ENCODE assay signal across 14 cellular contexts in genomic region chr2:241772063-241772499, GRCh38. TPM values are rescaled to one million over a fixed set of nuclear protein-coding genes. Genes with fewer than 3 reads are reported as not detected.
A peak's percentile ranks its signal among the peaks of the same experiment; 100 is the strongest.
DNase-seq lines count a peak whose midpoint lies in the region; ATAC-seq lines count a peak whose summit lies in the region.
"Had no signal": no experiment of that assay in that cellular context is flagged by ENCODE, and none has a peak within 500 bp of the region (broad histone marks: within the 10 kb centered on the region; RNA-seq: fewer than 3 reads in every experiment).

No MANE protein-coding gene starts in this region.

- H2AFZ ChIP-seq in mesenchymal stem cell (ENCODE audit: low read depth, low read length): no peak overlapping the region

- CTCF ChIA-PET in CD8-positive, alpha-beta memory T cell (lab: Charles Lee): interaction anchor here (1.5 kb wide), 1 partner anchor 107 kb away, joined by 4 read pairs; no protein-coding TSS in a partner anchor

- ATAC-seq in HG02763 (IDR thresholded peaks at IDR 0.05; ENCODE audit: unreplicated experiment): no peak
- no peak for ATAC-seq in GM18511 (IDR thresholded peaks at IDR 0.05; ENCODE audit: unreplicated experiment)

- no peaks in the 10 kb centered on the region for H3K9me3 ChIP-seq in CD8-positive, alpha-beta memory T cell (ENCODE audit: low read length)
- H3K9me3 ChIP-seq in HUES64 (ENCODE audit: insufficient read depth, low read depth, low read length): no peaks in the 10 kb centered on the region
- H3K9me3 ChIP-seq in mesenchymal stem cell (ENCODE audit: control insufficient read depth, low read length): no peaks in the 10 kb centered on the region

- H3K27ac Mint-ChIP-seq in CD8-positive, alpha-beta memory T cell: peak overlapping the region in 7 of 8 donors; percentile 4 to 86 (median 21)

- intact Hi-C loops in head of caudate nucleus (cut with DNase I): no loop called here

- H3K36me3 Mint-ChIP-seq in CD8-positive, alpha-beta memory T cell: peaks cover 0 to 2% (median 0%) of the 10 kb centered on the region in 3 donors

- no peak overlapping the region for H3K4me3 ChIP-seq in CD8-positive, alpha-beta memory T cell (ENCODE audit: low read length)
- H3K4me3 ChIP-seq in HUES64 (ENCODE audit: low read length): no peak overlapping the region
- H3K4me3 ChIP-seq in mesenchymal stem cell (ENCODE audit: insufficient read depth in 1 of 2, low read depth in 1 of 2, low read length in 2 of 2): no peak overlapping the region

- no peak overlapping the region for H3K18ac ChIP-seq in mesenchymal stem cell (ENCODE audit: low read depth in 1 of 2, low read length in 2 of 2)

- no peak overlapping the region for H3K4me2 ChIP-seq in mesenchymal stem cell (ENCODE audit: low read length, poor library complexity, severe bottlenecking)

- peak overlapping the region; percentile 6 to 90 (median 42) for H3K4me3 Mint-ChIP-seq in CD8-positive, alpha-beta memory T cell

- H3K23ac ChIP-seq in mesenchymal stem cell (ENCODE audit: low read length in 2 of 2): no peak overlapping the region

- no peak overlapping the region for H2BK120ac ChIP-seq in mesenchymal stem cell (ENCODE audit: low read depth, low read length)

- H2BK15ac ChIP-seq in mesenchymal stem cell (ENCODE audit: low read depth, poor library complexity, severe bottlenecking): no peak overlapping the region

- no peak overlapping the region for H3K14ac ChIP-seq in mesenchymal stem cell (ENCODE audit: low read length in 2 of 2)

- no peak overlapping the region for H3K4ac ChIP-seq in mesenchymal stem cell (ENCODE audit: low read depth in 1 of 2, low read length in 2 of 2)

- DNase-seq in CD8-positive, alpha-beta memory T cell: peak in 3 of 5 donors; percentile 58 to 64 (median 63)
- DNase-seq in activated T-cell treated with anti-CD3 and anti-CD28 coated beads for 24 hours (ENCODE audit: low read depth) (peak; percentile 21), mesenchymal stem cell (no peak), head of caudate nucleus (no peak), DMS153 (lab: John Stamatoyannopoulos, UW) (no peak)
- DNase-seq: cerebellar nuclear complex; KG1; NCI-H446; stimulated activated CD8-positive, alpha-beta memory T cell treated with anti-CD3 and anti-CD28 coated beads, Interleukin-4, amount 100 ng/mL, for 48 hours had no signal

- no peak overlapping the region for H3K27ac ChIP-seq in CD8-positive, alpha-beta memory T cell (ENCODE audit: low read depth, low read length)
- peak overlapping the region; percentile 60; the same call in 1 of the 2 replicates for H3K27ac ChIP-seq in HUES64 (ENCODE audit: low read depth, low read length)
- no peak overlapping the region for H3K27ac ChIP-seq in mesenchymal stem cell (ENCODE audit: low read length, poor library complexity, severe bottlenecking)

- POLR2A ChIA-PET in CD8-positive, alpha-beta memory T cell (lab: Charles Lee): no interaction called here

- WGBS in HUES64: 68% methylated on average over 7 of the region's 9 CpGs
- WGBS in mesenchymal stem cell: 84% methylated on average over 4 of the region's 9 CpGs

- H2AK5ac ChIP-seq in mesenchymal stem cell (ENCODE audit: low read length, severe bottlenecking): peak overlapping the region; percentile 28

- H3K27me3 ChIP-seq in CD8-positive, alpha-beta memory T cell (ENCODE audit: insufficient read depth, low read length, poor library complexity, severe bottlenecking): no peaks in the 10 kb centered on the region
- H3K27me3 ChIP-seq in HUES64 (ENCODE audit: insufficient read depth, low read length): no peaks in the 10 kb centered on the region
- H3K27me3 ChIP-seq in mesenchymal stem cell (ENCODE audit: control insufficient read depth in 1 of 2, insufficient read depth in 1 of 2, low read length in 2 of 2): peaks cover 0 to 46% of the 10 kb centered on the region in 2 experiments

- H3K9ac ChIP-seq in HUES64 (ENCODE audit: low read depth, low read length) (peak overlapping the region; percentile 24; the same call in 1 of the 2 replicates), mesenchymal stem cell (ENCODE audit: low read length) (no peak overlapping the region)

- H4K8ac ChIP-seq in mesenchymal stem cell (ENCODE audit: low read length): no peak overlapping the region

- H3K79me1 ChIP-seq in mesenchymal stem cell (replicated peaks; ENCODE audit: low read length, poor library complexity, severe bottlenecking): no peaks in the 10 kb centered on the region

- H2BK12ac ChIP-seq in mesenchymal stem cell (ENCODE audit: low read length in 2 of 2): no peak overlapping the region

- H3K36me3 ChIP-seq in CD8-positive, alpha-beta memory T cell (ENCODE audit: insufficient read depth, low read length): no peaks in the 10 kb centered on the region
- no peaks in the 10 kb centered on the region for H3K36me3 ChIP-seq in HUES64 (ENCODE audit: insufficient read depth, low read length)
- H3K36me3 ChIP-seq in mesenchymal stem cell (ENCODE audit: control insufficient read depth in 1 of 2, insufficient read depth in 2 of 2, low read depth in 1 of 2, low read length in 2 of 2): peaks cover 0 to 28% of the 10 kb centered on the region in 2 experiments

- no peak overlapping the region for H2BK5ac ChIP-seq in mesenchymal stem cell (ENCODE audit: low read depth, low read length, poor library complexity, severe bottlenecking)

- no peaks in the 10 kb centered on the region for H3K9me3 Mint-ChIP-seq in CD8-positive, alpha-beta memory T cell

- peaks cover 11 to 21% (median 12%) of the 10 kb centered on the region in 3 donors for H3K4me1 Mint-ChIP-seq in CD8-positive, alpha-beta memory T cell

- peaks cover 11% of the 10 kb centered on the region for H3K4me1 ChIP-seq in CD8-positive, alpha-beta memory T cell (ENCODE audit: insufficient read depth, low read length)
- H3K4me1 ChIP-seq in HUES64 (ENCODE audit: insufficient read depth, low read length) (peaks cover 12% of the 10 kb centered on the region), mesenchymal stem cell (ENCODE audit: control insufficient read depth, insufficient read depth, low read depth, low read length) (peaks cover 48% of the 10 kb centered on the region)

- H4K91ac ChIP-seq in mesenchymal stem cell (ENCODE audit: low read length): no peak overlapping the region

- H3K27me3 Mint-ChIP-seq in CD8-positive, alpha-beta memory T cell: no peaks in the 10 kb centered on the region

RNA-seq across cellular contexts. Expression of gene GAL3ST2, which starts 4.5 kb away (rescaled TPM):
- total RNA-seq in CD8-positive, alpha-beta memory T cell: under 1 TPM in 1 of 2 experiments, not detected in 1; 0.16 TPM
- polyA plus RNA-seq in CD8-positive, alpha-beta memory T cell: not detected
- not detected for polyA plus RNA-seq in HUES64 (2013, experiment 1 of 2)
- 0.38 TPM for polyA plus RNA-seq in HUES64 (2013, experiment 2 of 2)
- polyA plus RNA-seq in mesenchymal stem cell (2013, experiment 1 of 2): 0.06 TPM
- 0.07 TPM for polyA plus RNA-seq in mesenchymal stem cell (2013, experiment 2 of 2)
- total RNA-seq: SK-MEL-5 had no signal

RNA-seq across cellular contexts. Expression of gene NEU4, which starts 36.9 kb away (rescaled TPM):
- not detected for total RNA-seq in CD8-positive, alpha-beta memory T cell
- polyA plus RNA-seq in CD8-positive, alpha-beta memory T cell: not detected
- 0.20 TPM for polyA plus RNA-seq in HUES64 (2013, experiment 1 of 2)
- 0.57 TPM for polyA plus RNA-seq in HUES64 (2013, experiment 2 of 2)
- not detected for polyA plus RNA-seq in mesenchymal stem cell (2013, experiment 1 of 2)
- 0.11 TPM for polyA plus RNA-seq in mesenchymal stem cell (2013, experiment 2 of 2)
- total RNA-seq: fibroblast of villous mesenchyme, SK-MEL-5 had no signal

RNA-seq across cellular contexts. Expression of gene D2HGDH, which starts 37.7 kb away (rescaled TPM):
- 10 to 100 TPM; 22.9 to 23.4 TPM for total RNA-seq in CD8-positive, alpha-beta memory T cell
- 5.7 TPM for polyA plus RNA-seq in CD8-positive, alpha-beta memory T cell
- 9.9 TPM for polyA plus RNA-seq in HUES64 (2013, experiment 1 of 2)
- polyA plus RNA-seq in HUES64 (2013, experiment 2 of 2): 9.4 TPM
- polyA plus RNA-seq in mesenchymal stem cell (2013, experiment 1 of 2): 5.7 TPM
- polyA plus RNA-seq in mesenchymal stem cell (2013, experiment 2 of 2): 5.3 TPM

Comparison
In these comparisons a context has a peak if more than half of its experiments do, and no peak if none do; other contexts are left out.
1. DNase-seq: peak in CD8-positive, alpha-beta memory T cell (3 of 5) and activated T-cell treated with anti-CD3 and anti-CD28 coated beads for 24 hours (single experiment); none in mesenchymal stem cell (single experiment), head of caudate nucleus (0 of 42) and DMS153 (single experiment).